In genomic region chr11:8045839-8046238, GRCh38 we compare ENCODE assay signal across 1 cellular context.
TF ChIP-seq lines count a peak whose summit lies in the region.

No MANE protein-coding gene starts in this region.

TF ChIP-seq in WTC11, 78 proteins besides CTCF, POLR2A, EP300 and RAD21 (continued from another document):
- TF ChIP-seq, protein P1, sequence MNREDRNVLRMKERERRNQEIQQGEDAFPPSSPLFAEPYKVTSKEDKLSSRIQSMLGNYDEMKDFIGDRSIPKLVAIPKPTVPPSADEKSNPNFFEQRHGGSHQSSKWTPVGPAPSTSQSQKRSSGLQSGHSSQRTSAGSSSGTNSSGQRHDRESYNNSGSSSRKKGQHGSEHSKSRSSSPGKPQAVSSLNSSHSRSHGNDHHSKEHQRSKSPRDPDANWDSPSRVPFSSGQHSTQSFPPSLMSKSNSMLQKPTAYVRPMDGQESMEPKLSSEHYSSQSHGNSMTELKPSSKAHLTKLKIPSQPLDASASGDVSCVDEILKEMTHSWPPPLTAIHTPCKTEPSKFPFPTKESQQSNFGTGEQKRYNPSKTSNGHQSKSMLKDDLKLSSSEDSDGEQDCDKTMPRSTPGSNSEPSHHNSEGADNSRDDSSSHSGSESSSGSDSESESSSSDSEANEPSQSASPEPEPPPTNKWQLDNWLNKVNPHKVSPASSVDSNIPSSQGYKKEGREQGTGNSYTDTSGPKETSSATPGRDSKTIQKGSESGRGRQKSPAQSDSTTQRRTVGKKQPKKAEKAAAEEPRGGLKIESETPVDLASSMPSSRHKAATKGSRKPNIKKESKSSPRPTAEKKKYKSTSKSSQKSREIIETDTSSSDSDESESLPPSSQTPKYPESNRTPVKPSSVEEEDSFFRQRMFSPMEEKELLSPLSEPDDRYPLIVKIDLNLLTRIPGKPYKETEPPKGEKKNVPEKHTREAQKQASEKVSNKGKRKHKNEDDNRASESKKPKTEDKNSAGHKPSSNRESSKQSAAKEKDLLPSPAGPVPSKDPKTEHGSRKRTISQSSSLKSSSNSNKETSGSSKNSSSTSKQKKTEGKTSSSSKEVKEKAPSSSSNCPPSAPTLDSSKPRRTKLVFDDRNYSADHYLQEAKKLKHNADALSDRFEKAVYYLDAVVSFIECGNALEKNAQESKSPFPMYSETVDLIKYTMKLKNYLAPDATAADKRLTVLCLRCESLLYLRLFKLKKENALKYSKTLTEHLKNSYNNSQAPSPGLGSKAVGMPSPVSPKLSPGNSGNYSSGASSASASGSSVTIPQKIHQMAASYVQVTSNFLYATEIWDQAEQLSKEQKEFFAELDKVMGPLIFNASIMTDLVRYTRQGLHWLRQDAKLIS (CRISPR knock-in tag; IDR thresholded peaks at IDR 0.05; ENCODE audit: borderline replicate concordance) = no peak
- TF ChIP-seq TP53 (CRISPR knock-in tag; IDR thresholded peaks at IDR 0.05) (no peak), KAT7 (CRISPR knock-in tag; IDR thresholded peaks at IDR 0.05; ENCODE audit: borderline replicate concordance) (no peak), ZNF671 (CRISPR knock-in tag; IDR thresholded peaks at IDR 0.05) (no peak)
